ENCODE assay signal across 20 cellular contexts in genomic region chr9:112371060-112371459, GRCh38. TPM values are rescaled to one million over a fixed set of nuclear protein-coding genes. Genes with fewer than 3 reads are reported as not detected.
DNase-seq lines count a peak whose midpoint lies in the region; ATAC-seq, FAIRE-seq and TF ChIP-seq lines count a peak whose summit lies in the region.
"Had no signal": no experiment of that assay in that cellular context is flagged by ENCODE, and none has a peak within 500 bp of the region (broad histone marks: within the 10 kb centered on the region; RNA-seq: fewer than 3 reads in every experiment).

No MANE protein-coding gene starts in this region.

- H3K27me3 ChIP-seq in PC-3 (ENCODE audit: low read length) (no peaks in the 10 kb centered on the region), endothelial cell of umbilical vein (ENCODE audit: control insufficient read depth in 2 of 2, insufficient read depth in 2 of 2, low read length in 2 of 2) (no peaks in the 10 kb centered on the region)
- H3K27me3 ChIP-seq: BE2C had no signal

- peaks cover 14% of the 10 kb centered on the region for H3K36me3 Mint-ChIP-seq in endothelial cell (ENCODE audit: low read depth, unreplicated experiment)

- ATAC-seq in PC-3 (no peak), GM21528 (IDR thresholded peaks at IDR 0.05; ENCODE audit: low FRiP score, unreplicated experiment) (no peak)
- ATAC-seq: GM12878 had no signal

- H3K36me3 ChIP-seq in PC-3 (ENCODE audit: low read depth, low read length) (no peaks in the 10 kb centered on the region), endothelial cell of umbilical vein (ENCODE audit: control insufficient read depth in 2 of 2, extremely low read depth in 1 of 2, insufficient read depth in 2 of 2, low read length in 2 of 2) (no peaks in the 10 kb centered on the region)
- H3K36me3 ChIP-seq: BE2C, HAP-1 had no signal

- no peaks in the 10 kb centered on the region for H3K9me2 ChIP-seq in PC-3 (replicated peaks; ENCODE audit: low read length)

- FAIRE-seq in endothelial cell of umbilical vein (lab: Jason Lieb, UNC): peak; percentile 50
- FAIRE-seq: A204.1, GM12878 had no signal

- no peaks in the 10 kb centered on the region for H3F3A ChIP-seq in PC-3 (ENCODE audit: low read length, unreplicated experiment)

- H3K4me2 ChIP-seq in PC-3 (ENCODE audit: low read length) (no peak overlapping the region), endothelial cell of umbilical vein (ENCODE audit: insufficient read depth, low read length) (no peak overlapping the region)

- no peaks in the 10 kb centered on the region; the same call in 1 of the 2 replicates for H3K4me1 ChIP-seq in PC-3 (ENCODE audit: insufficient read depth, low read length)
- H3K4me1 ChIP-seq in endothelial cell of umbilical vein (ENCODE audit: control insufficient read depth, extremely low read depth, insufficient read depth, low read length): peaks cover 3% of the 10 kb centered on the region
- H3K4me1 ChIP-seq: BE2C, HAP-1 had no signal

- TF ChIP-seq CTCF in PC-3 (conservative IDR thresholded peaks at IDR 0.05; ENCODE audit: low read depth, low read length): no peak
- no peak for TF ChIP-seq CTCF in endothelial cell of umbilical vein (IDR thresholded peaks at IDR 0.05; ENCODE audit: extremely low read depth in 1 of 2, insufficient read depth in 1 of 2, low read depth in 1 of 2, low read length in 2 of 2)
- TF ChIP-seq CTCF in endothelial cell (IDR thresholded peaks at IDR 0.05; ENCODE audit: unreplicated experiment): no peak

- no peaks in the 10 kb centered on the region for H3K9me3 Mint-ChIP-seq in endothelial cell (ENCODE audit: unreplicated experiment)

- H3K9ac ChIP-seq in PC-3 (ENCODE audit: low read length) (no peak overlapping the region), endothelial cell of umbilical vein (replicated peaks; ENCODE audit: extremely low read depth, insufficient read depth, low read length) (no peak overlapping the region)

- no peak overlapping the region for H3K27ac ChIP-seq in PC-3 (ENCODE audit: low read length)
- H3K27ac ChIP-seq in endothelial cell of umbilical vein (ENCODE audit: insufficient read depth, low read depth, low read length): no peak overlapping the region

- DNase-seq in HT1080 (ENCODE audit: low read depth) (peak; percentile 20), PC-3 (peak; percentile 47), endothelial cell of umbilical vein (ENCODE audit: low read depth, low spot score) (no peak), kidney tubule cell (ENCODE audit: low spot score) (peak; percentile 72), endothelial cell (ENCODE audit: low spot score) (no peak), NCI-H1092 treated with DMSO at 0.1 percent for 48 hours (lab: John Stamatoyannopoulos, UW) (no peak)
- DNase-seq: ACHN; BE2C; C1 segment of cervical spinal cord; CD4-positive, CD25-positive, alpha-beta regulatory T cell; CD8-positive, alpha-beta memory T cell; COR-L47; DMS 273 treated with DMSO at 0.1 percent for 48 hours; DMS53; DND-41; EL had no signal

- TF ChIP-seq POLR2A in endothelial cell of umbilical vein (IDR thresholded peaks at IDR 0.05; ENCODE audit: low read depth, low read length): no peak

- no peak overlapping the region for H3K27ac Mint-ChIP-seq in endothelial cell (ENCODE audit: unreplicated experiment)
- H3K27ac Mint-ChIP-seq: CD4-positive, CD25-positive, alpha-beta regulatory T cell; CD8-positive, alpha-beta memory T cell had no signal

- H4K20me1 ChIP-seq in PC-3 (ENCODE audit: low read length): no peaks in the 10 kb centered on the region
- no peaks in the 10 kb centered on the region for H4K20me1 ChIP-seq in endothelial cell of umbilical vein (replicated peaks; ENCODE audit: control insufficient read depth, extremely low read depth, insufficient read depth, low read length)

- no peaks in the 10 kb centered on the region for H3K4me1 Mint-ChIP-seq in endothelial cell (ENCODE audit: unreplicated experiment)
- H3K4me1 Mint-ChIP-seq: CD8-positive, alpha-beta memory T cell had no signal

- H3K4me3 ChIP-seq in PC-3 (ENCODE audit: low read length): no peak overlapping the region
- no peak overlapping the region for H3K4me3 ChIP-seq in endothelial cell of umbilical vein (replicated peaks in 1 of 3; ENCODE audit: insufficient read depth in 1 of 3, low read depth in 1 of 3, low read length in 3 of 3)
- H3K4me3 ChIP-seq: GM12878, HAP-1 had no signal

- BruUV-seq in PC-3 (replicated peaks; lab: Mats Ljungman, UMichigan) (no TSS peak), endothelial cell of umbilical vein (replicated peaks; lab: Mats Ljungman, UMichigan) (no TSS peak)

- H3K4me3 Mint-ChIP-seq in endothelial cell (ENCODE audit: unreplicated experiment): no peak overlapping the region
- H3K4me3 Mint-ChIP-seq: CD4-positive, CD25-positive, alpha-beta regulatory T cell had no signal

- H3K79me2 ChIP-seq in PC-3 (ENCODE audit: low read length) (no peaks in the 10 kb centered on the region), endothelial cell of umbilical vein (ENCODE audit: control insufficient read depth, insufficient read depth, low read length) (no peaks in the 10 kb centered on the region)

- H2AFZ ChIP-seq in PC-3 (ENCODE audit: low read length) (no peak overlapping the region), endothelial cell of umbilical vein (ENCODE audit: low read depth, low read length) (no peak overlapping the region)

- CTCF ChIA-PET in PC-3 (lab: Charles Lee) (no interaction called here), endothelial cell of umbilical vein (lab: Charles Lee) (interaction anchor here (0.8 to 2.7 kb wide), 2 partner anchors 8 to 273 kb away, joined by 3 to 10 read pairs; partner anchors contain the start of gene HSDL2)

- H3K9me3 ChIP-seq in PC-3 (ENCODE audit: low read length) (no peaks in the 10 kb centered on the region), endothelial cell of umbilical vein (replicated peaks; ENCODE audit: control insufficient read depth, insufficient read depth, low read length) (no peaks in the 10 kb centered on the region)
- H3K9me3 ChIP-seq: BE2C, HAP-1 had no signal

- POLR2A ChIA-PET in PC-3 (lab: Charles Lee; ENCODE audit: unreplicated experiment) (interaction anchor here (0.6 kb wide), 1 partner anchor 682 kb away, joined by 3 read pairs; no protein-coding TSS in a partner anchor), endothelial cell of umbilical vein (lab: Charles Lee) (no interaction called here)

- H3K9me1 ChIP-seq in endothelial cell of umbilical vein (replicated peaks; ENCODE audit: control insufficient read depth, extremely low read depth, insufficient read depth, low read length): no peaks in the 10 kb centered on the region

- intact Hi-C loops in PC-3 (cut with micrococcal nuclease): no loop called here
- intact Hi-C loops in endothelial cell of umbilical vein (cut with micrococcal nuclease): no loop called here

- no peaks in the 10 kb centered on the region for H3K27me3 Mint-ChIP-seq in endothelial cell (ENCODE audit: unreplicated experiment)
- H3K27me3 Mint-ChIP-seq: CD8-positive, alpha-beta memory T cell had no signal

- dilution Hi-C loops in endothelial cell of umbilical vein (cut with MboI; ENCODE audit: extremely low pct_ligation_motif_present, low sequenced_read_pairs): no loop called here

TF ChIP-seq in endothelial cell of umbilical vein, 7 proteins besides CTCF, POLR2A, EP300 and RAD21:
- TF ChIP-seq MYC (IDR thresholded peaks at IDR 0.05; ENCODE audit: low read depth, low read length) (no peak), GATA2 (IDR thresholded peaks at IDR 0.05; ENCODE audit: insufficient read depth, insufficient read length, low read depth, low read length) (no peak), EZH2 (IDR thresholded peaks at IDR 0.05; ENCODE audit: borderline replicate concordance, low read depth, low read length, severe bottlenecking) (no peak), POLR2AphosphoS5 (IDR thresholded peaks at IDR 0.05; ENCODE audit: insufficient read depth, low read depth, low read length) (no peak), MAX (IDR thresholded peaks at IDR 0.05; ENCODE audit: insufficient read depth, insufficient read length) (no peak)

RNA-seq across cellular contexts. Expression of gene HSDL2, which starts 8.8 kb away (rescaled TPM):
- total RNA-seq in HT1080 (2014; rRNA removed; shearing (Covaris generic)): 14.4 and 21.6 TPM in 2 replicates
- polyA plus RNA-seq in HT1080 (2015; cell fraction: cytosol; rRNA removed): 22.8 and 26.2 TPM in 2 replicates
- polyA plus RNA-seq in HT1080 (2015; cell fraction: nucleus; rRNA removed): 23.4 and 29.2 TPM in 2 replicates
- total RNA-seq in PC-3 (2014; rRNA removed) (24.6 and 37.0 TPM in 2 replicates), endothelial cell of umbilical vein (15.6 and 22.1 TPM in 2 replicates), endothelial cell (ENCODE audit: unreplicated experiment) (7.9 TPM)
- 4.0 and 5.6 TPM in 2 replicates for polyA plus RNA-seq in endothelial cell of umbilical vein
- 10.8 and 11.9 TPM in 2 replicates for polyA plus RNA-seq in endothelial cell of umbilical vein (2011; cell fraction: cytosol; rRNA removed)
- polyA plus RNA-seq in endothelial cell of umbilical vein (2011; cell fraction: nucleus; rRNA removed): 9.5 and 11.1 TPM in 2 replicates
- 25.4 and 27.2 TPM in 2 replicates for polyA plus RNA-seq in endothelial cell of umbilical vein (2012)
- polyA minus RNA-seq in endothelial cell of umbilical vein: 18.9 and 25.1 TPM in 2 replicates
- 49.8 TPM for polyA minus RNA-seq in endothelial cell of umbilical vein (2011; cell fraction: cytosol; rRNA and poly(A)+ RNA removed)
- 6.1 and 6.9 TPM in 2 replicates for polyA minus RNA-seq in endothelial cell of umbilical vein (2011; cell fraction: nucleus; rRNA and poly(A)+ RNA removed)

RNA-seq across cellular contexts. Expression of gene PTBP3, which starts 37.6 kb away (rescaled TPM):
- 19.4 and 49.5 TPM in 2 replicates for total RNA-seq in HT1080 (2014; rRNA removed; shearing (Covaris generic))
- 37.0 and 50.2 TPM in 2 replicates for polyA plus RNA-seq in HT1080 (2015; cell fraction: cytosol; rRNA removed)
- 40.3 and 50.0 TPM in 2 replicates for polyA plus RNA-seq in HT1080 (2015; cell fraction: nucleus; rRNA removed)
- total RNA-seq in PC-3 (2014; rRNA removed) (23.2 and 25.0 TPM in 2 replicates), endothelial cell of umbilical vein (73.2 and 75.0 TPM in 2 replicates), endothelial cell (ENCODE audit: unreplicated experiment) (94.0 TPM)
- 42.4 and 49.5 TPM in 2 replicates for polyA plus RNA-seq in endothelial cell of umbilical vein
- 28.9 and 33.2 TPM in 2 replicates for polyA plus RNA-seq in endothelial cell of umbilical vein (2011; cell fraction: cytosol; rRNA removed)
- 29.8 and 35.3 TPM in 2 replicates for polyA plus RNA-seq in endothelial cell of umbilical vein (2011; cell fraction: nucleus; rRNA removed)
- polyA plus RNA-seq in endothelial cell of umbilical vein (2012): 21.2 and 32.0 TPM in 2 replicates
- 87.6 and 106 TPM in 2 replicates for polyA minus RNA-seq in endothelial cell of umbilical vein
- polyA minus RNA-seq in endothelial cell of umbilical vein (2011; cell fraction: cytosol; rRNA and poly(A)+ RNA removed): 23.7 TPM
- 34.5 and 49.3 TPM in 2 replicates for polyA minus RNA-seq in endothelial cell of umbilical vein (2011; cell fraction: nucleus; rRNA and poly(A)+ RNA removed)

Comparison
In these comparisons a context has a peak if more than half of its experiments do, and no peak if none do; other contexts are left out.
1. DNase-seq: peak in HT1080 (single experiment), PC-3 (single experiment) and kidney tubule cell (single experiment); none in endothelial cell of umbilical vein (single experiment), endothelial cell (single experiment) and NCI-H1092 treated with DMSO at 0.1 percent for 48 hours (single experiment).